In genomic region chr4:111797455-111798163, GRCh38 we compare ENCODE assay signal across 12 cellular contexts.
DNase-seq lines count a peak whose midpoint lies in the region; ATAC-seq and TF ChIP-seq lines count a peak whose summit lies in the region.
"Had no signal": no experiment of that assay in that cellular context is flagged by ENCODE, and none has a peak within 500 bp of the region (broad histone marks: within the 10 kb centered on the region; RNA-seq: fewer than 3 reads in every experiment).

No MANE protein-coding gene starts in this region.

- intact Hi-C loops in OCI-LY7 (cut with micrococcal nuclease; ENCODE audit: unreplicated experiment): no loop called here

- H3K4me3 ChIP-seq in hepatocyte (no peak overlapping the region), OCI-LY7 (ENCODE audit: low read depth, low read length, poor library complexity, severe bottlenecking) (no peak overlapping the region)
- H3K4me3 ChIP-seq: A549, BLaER1, GM12878 had no signal

- H3K4me3 Mint-ChIP-seq in progenitor cell of endocrine pancreas (ENCODE audit: low read depth): no peak overlapping the region
- H3K4me3 Mint-ChIP-seq: CD8-positive, alpha-beta memory T cell; IgD-negative memory B cell had no signal

- peaks cover 2% of the 10 kb centered on the region for H3K9me3 Mint-ChIP-seq in progenitor cell of endocrine pancreas (ENCODE audit: low read depth)
- H3K9me3 Mint-ChIP-seq: IgD-negative memory B cell had no signal

- ATAC-seq in HG02798 (IDR thresholded peaks at IDR 0.05; ENCODE audit: poor library complexity, unreplicated experiment): no peak
- ATAC-seq: A549, GM12878, HCT116 had no signal

- 41% methylated on average over 5 of the region's 5 CpGs for WGBS in hepatocyte (ENCODE audit: low lambda C conversion rate, missing lambda C conversion rate)

- H3K4me1 ChIP-seq in hepatocyte (ENCODE audit: insufficient read depth): peaks cover 26% of the 10 kb centered on the region
- H3K4me1 ChIP-seq in OCI-LY7 (ENCODE audit: insufficient read depth, low read length, poor library complexity, severe bottlenecking): no peaks in the 10 kb centered on the region
- H3K4me1 ChIP-seq: A549, BLaER1 had no signal

- peak overlapping the region; percentile 7 for H3K27ac Mint-ChIP-seq in progenitor cell of endocrine pancreas
- H3K27ac Mint-ChIP-seq: IgD-negative memory B cell had no signal

- peaks cover 30% of the 10 kb centered on the region for H3K4me1 Mint-ChIP-seq in progenitor cell of endocrine pancreas (ENCODE audit: low read depth)
- H3K4me1 Mint-ChIP-seq: CD8-positive, alpha-beta memory T cell; IgD-negative memory B cell had no signal

- H3K79me2 ChIP-seq in hepatocyte (no peaks in the 10 kb centered on the region), OCI-LY7 (ENCODE audit: insufficient read depth, low read depth, low read length) (no peaks in the 10 kb centered on the region)

- H3K9me3 ChIP-seq in hepatocyte (ENCODE audit: low read depth): no peaks in the 10 kb centered on the region
- no peaks in the 10 kb centered on the region for H3K9me3 ChIP-seq in OCI-LY7 (ENCODE audit: low read length)
- H3K9me3 ChIP-seq: A549, BLaER1 had no signal

- H3K9me2 ChIP-seq in hepatocyte (replicated peaks; ENCODE audit: insufficient read depth): no peaks in the 10 kb centered on the region
- no peaks in the 10 kb centered on the region for H3K9me2 ChIP-seq in OCI-LY7 (ENCODE audit: insufficient read depth, low read length)

- no peak overlapping the region for H2AFZ ChIP-seq in hepatocyte
- H2AFZ ChIP-seq in OCI-LY7 (ENCODE audit: low read length): no peak overlapping the region

- CTCF ChIA-PET in OCI-LY7 (lab: Charles Lee; ENCODE audit: unreplicated experiment): no interaction called here

- H3K36me3 ChIP-seq in hepatocyte (replicated peaks; ENCODE audit: insufficient read depth, low read depth) (no peaks in the 10 kb centered on the region), OCI-LY7 (ENCODE audit: insufficient read depth, low read length) (no peaks in the 10 kb centered on the region)
- H3K36me3 ChIP-seq: BLaER1 had no signal

- no peaks in the 10 kb centered on the region for H4K20me1 ChIP-seq in hepatocyte (ENCODE audit: insufficient read depth, poor library complexity, severe bottlenecking)
- no peaks in the 10 kb centered on the region for H4K20me1 ChIP-seq in OCI-LY7 (ENCODE audit: insufficient read depth, low read length)
- H4K20me1 ChIP-seq: BLaER1 had no signal

- H3K27ac ChIP-seq in hepatocyte: peak overlapping the region; percentile 60
- H3K27ac ChIP-seq in OCI-LY7 (ENCODE audit: low read depth, low read length, poor library complexity, severe bottlenecking): no peak overlapping the region
- H3K27ac ChIP-seq: A549, BLaER1 had no signal

- peaks cover 9% of the 10 kb centered on the region for H3K27me3 Mint-ChIP-seq in progenitor cell of endocrine pancreas
- H3K27me3 Mint-ChIP-seq: CD8-positive, alpha-beta memory T cell; IgD-negative memory B cell had no signal

- POLR2A ChIA-PET in OCI-LY7 (lab: Charles Lee): no interaction called here

- TF ChIP-seq CTCF in hepatocyte (IDR thresholded peaks at IDR 0.05; ENCODE audit: poor library complexity) (no peak), progenitor cell of endocrine pancreas (IDR thresholded peaks at IDR 0.05; ENCODE audit: unreplicated experiment) (no peak), OCI-LY7 (conservative IDR thresholded peaks at IDR 0.05; ENCODE audit: low read length) (no peak)

- no TSS peak for BruUV-seq in OCI-LY7 (replicated peaks; lab: Mats Ljungman, UMichigan)

- H3K36me3 Mint-ChIP-seq in progenitor cell of endocrine pancreas (ENCODE audit: insufficient read depth): peaks cover 2% of the 10 kb centered on the region
- H3K36me3 Mint-ChIP-seq: CD8-positive, alpha-beta memory T cell; IgD-negative memory B cell had no signal

- DNase-seq in NCI-H69 (lab: John Stamatoyannopoulos, UW) (peak; percentile 11), hepatocyte (ENCODE audit: low spot score) (peak; percentile 24), progenitor cell of endocrine pancreas (ENCODE audit: low spot score, unreplicated experiment) (no peak), OCI-LY7 (ENCODE audit: low spot score) (no peak)
- DNase-seq in activated naive CD4-positive, alpha-beta T cell treated with anti-CD3 and anti-CD28 coated beads, Interleukin-2, amount 50 U/mL, for 16 hours: no peak
- DNase-seq: CD8-positive, alpha-beta memory T cell had no signal

- H3K27me3 ChIP-seq in hepatocyte: no peaks in the 10 kb centered on the region
- H3K27me3 ChIP-seq: BLaER1 had no signal

- peak overlapping the region; percentile 29 for H3K4me2 ChIP-seq in hepatocyte
- no peak overlapping the region for H3K4me2 ChIP-seq in OCI-LY7 (ENCODE audit: low read length)
- H3K4me2 ChIP-seq: A549, BLaER1 had no signal

Comparison
In these comparisons a context has a peak if more than half of its experiments do, and no peak if none do; other contexts are left out.
1. DNase-seq: peak in NCI-H69 (single experiment) and hepatocyte (single experiment); none in progenitor cell of endocrine pancreas (single experiment), OCI-LY7 (single experiment) and activated naive CD4-positive, alpha-beta T cell treated with anti-CD3 and anti-CD28 coated beads, Interleukin-2, amount 50 U/mL, for 16 hours (single experiment).